ENCODE assay signal across 1 cellular context in the genomic region with DNA sequence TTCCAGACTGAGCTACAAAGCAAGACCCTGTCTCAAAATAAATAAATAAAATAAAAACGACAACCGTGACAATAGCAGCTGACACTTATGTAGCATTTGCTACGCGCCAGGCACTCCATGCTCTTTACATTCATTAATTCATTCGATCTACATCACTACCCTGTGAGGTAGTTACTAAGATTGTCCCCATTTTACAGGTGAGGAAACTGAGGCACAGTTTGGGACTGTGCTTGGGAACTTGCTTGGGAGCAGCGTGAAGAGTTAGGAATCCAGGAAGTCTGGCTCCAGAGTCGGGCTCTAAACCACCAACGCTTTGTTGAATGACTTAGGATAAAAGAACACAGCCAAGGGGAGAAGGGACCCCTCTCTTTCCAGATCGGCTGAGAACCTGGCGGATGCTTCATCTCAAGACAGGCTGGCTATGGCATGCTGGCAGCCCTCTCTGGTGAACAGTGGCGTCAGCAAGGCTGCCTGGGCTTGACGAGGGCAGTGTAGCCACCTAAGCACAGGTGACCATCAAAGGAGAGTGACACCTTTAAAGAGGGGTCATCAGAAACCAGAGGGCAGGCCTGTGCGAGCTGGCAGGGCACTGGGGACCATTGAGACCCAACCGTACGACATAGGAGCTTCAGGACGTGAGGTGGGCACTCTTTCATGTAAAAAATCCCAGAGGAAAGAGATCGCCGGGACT.
TF ChIP-seq lines count a peak whose summit lies in the region.

No MANE protein-coding gene starts in this region.

TF ChIP-seq in HepG2, 621 proteins besides CTCF, POLR2A, EP300 and RAD21 (continued from another document):
- no peak for TF ChIP-seq ZNF232 (CRISPR knock-in tag; IDR thresholded peaks at IDR 0.05; ENCODE audit: borderline replicate concordance)
- TF ChIP-seq ZNF264 (CRISPR knock-in tag; IDR thresholded peaks at IDR 0.05), result no peak
